29 cellular contexts compared by ENCODE assay signal in genomic region chr7:32532086-32532485, GRCh38.
"Had no signal": no experiment of that assay in that cellular context is flagged by ENCODE, and none has a peak within 500 bp of the region (broad histone marks: within the 10 kb centered on the region; RNA-seq: fewer than 3 reads in every experiment).

No MANE protein-coding gene starts in this region.

- ATAC-seq: activated CD4-positive, alpha-beta T cell treated with anti-CD3 and anti-CD28 coated beads for 36 hours; activated CD8-positive, alpha-beta T cell treated with anti-CD3 and anti-CD28 coated beads, Interleukin-2, amount 10 ng/mL, durations not matched to agents 7 days and 5 days; K562 had no signal

- DNase-seq: activated CD4-positive, alpha-beta T cell treated with anti-CD3 and anti-CD28 coated beads for 36 hours; activated CD4-positive, alpha-beta T cell treated with anti-CD3 and anti-CD28 coated beads, Interleukin-2, amount 10 ng/mL, durations not matched to agents 7 days and 5 days; activated CD4-positive, alpha-beta T cell treated with anti-CD3 and anti-CD28 coated beads, Interleukin-2, amount 50 U/mL, for 48 hours; activated CD8-positive, alpha-beta T cell treated with anti-CD3 and anti-CD28 coated beads, Interleukin-2, amount 10 ng/mL, durations not matched to agents 7 days and 5 days; activated gamma-delta T cell; activated naive CD4-positive, alpha-beta T cell treated with Interleukin-2 at 50 U/mL for 16 hours; activated naive CD8-positive, alpha-beta T cell treated with anti-CD3 and anti-CD28 coated beads, Interleukin-2, amount 10 ng/mL, durations not matched to agents 7 days and 5 days; activated T-cell treated with anti-CD3 and anti-CD28 coated beads, Interleukin-2, amount 50 U/mL, for 24 hours; MG63; NCI-H1048; NCI-H1105 treated with DMSO at 0.1 percent for 48 hours; NCI-H1436 treated with DMSO at 0.1 percent for 48 hours; NCI-H187; NCI-H2029 treated with DMSO at 0.1 percent for 48 hours; NCI-H2107; NCI-H2171 treated with DMSO at 0.1 percent for 48 hours; NCI-H2227 treated with DMSO at 0.1 percent for 48 hours; NCI-H446 treated with DMSO at 0.1 percent for 48 hours; NCI-H524 treated with DMSO at 0.1 percent for 48 hours; Right ventricle myocardium superior; SW 1271; T-helper 1 cell; T1000; WERI-Rb-1 had no signal

- H3K4me3 ChIP-seq: ascending aorta, cardiac muscle cell, K562, MG63 had no signal

- H3K36me3 ChIP-seq: ascending aorta, cardiac muscle cell, WERI-Rb-1 had no signal

- H3K9me3 ChIP-seq: ascending aorta, MG63 had no signal

- H3K4me3 Mint-ChIP-seq: activated CD4-positive, alpha-beta T cell treated with anti-CD3 and anti-CD28 coated beads for 36 hours; activated CD4-positive, alpha-beta T cell treated with anti-CD3 and anti-CD28 coated beads, Interleukin-2, amount 10 ng/mL, durations not matched to agents 7 days and 5 days; activated CD8-positive, alpha-beta T cell treated with anti-CD3 and anti-CD28 coated beads, Interleukin-2, amount 10 ng/mL, durations not matched to agents 7 days and 5 days; activated naive CD4-positive, alpha-beta T cell treated with anti-CD3 and anti-CD28 coated beads, Interleukin-2, amount 50 U/mL, for 24 hours; activated naive CD8-positive, alpha-beta T cell treated with anti-CD3 and anti-CD28 coated beads, Interleukin-2, amount 10 ng/mL, durations not matched to agents 7 days and 5 days; activated T-cell treated with anti-CD3 and anti-CD28 coated beads, Interleukin-2, amount 50 U/mL, for 24 hours had no signal

- H3K27me3 Mint-ChIP-seq: activated CD4-positive, alpha-beta T cell treated with anti-CD3 and anti-CD28 coated beads for 36 hours; activated CD4-positive, alpha-beta T cell treated with anti-CD3 and anti-CD28 coated beads, Interleukin-2, amount 10 ng/mL, durations not matched to agents 7 days and 5 days; activated naive CD4-positive, alpha-beta T cell treated with anti-CD3 and anti-CD28 coated beads, Interleukin-2, amount 50 U/mL, for 24 hours; activated naive CD8-positive, alpha-beta T cell treated with anti-CD3 and anti-CD28 coated beads, Interleukin-2, amount 10 ng/mL, durations not matched to agents 7 days and 5 days; activated T-cell treated with anti-CD3 and anti-CD28 coated beads, Interleukin-2, amount 50 U/mL, for 24 hours had no signal

- H3K36me3 Mint-ChIP-seq: activated naive CD4-positive, alpha-beta T cell treated with anti-CD3 and anti-CD28 coated beads, Interleukin-2, amount 50 U/mL, for 24 hours had no signal

- H3K9me3 Mint-ChIP-seq: activated CD4-positive, alpha-beta T cell treated with anti-CD3 and anti-CD28 coated beads, Interleukin-2, amount 10 ng/mL, durations not matched to agents 7 days and 5 days; activated naive CD4-positive, alpha-beta T cell treated with anti-CD3 and anti-CD28 coated beads, Interleukin-2, amount 50 U/mL, for 24 hours; activated naive CD8-positive, alpha-beta T cell treated with anti-CD3 and anti-CD28 coated beads, Interleukin-2, amount 10 ng/mL, durations not matched to agents 7 days and 5 days; activated T-cell treated with anti-CD3 and anti-CD28 coated beads, Interleukin-2, amount 50 U/mL, for 24 hours; activated T-helper 2 cell treated with anti-CD3 and anti-CD28 coated beads, Interferon-gamma antibody, Interleukin-2, Interleukin-4, amounts not matched to agents 10 μg/mL and 5 μg/mL and 100 μg/mL, durations not matched to agents 14 hours and 24 hours and 36 hours had no signal

- H3K4me1 Mint-ChIP-seq: activated CD4-positive, alpha-beta T cell treated with anti-CD3 and anti-CD28 coated beads, Interleukin-2, amount 10 ng/mL, durations not matched to agents 7 days and 5 days had no signal

- H3K27ac Mint-ChIP-seq: activated CD4-positive, alpha-beta T cell treated with anti-CD3 and anti-CD28 coated beads for 36 hours; activated CD4-positive, alpha-beta T cell treated with anti-CD3 and anti-CD28 coated beads, Interleukin-2, amount 10 ng/mL, durations not matched to agents 7 days and 5 days; activated CD8-positive, alpha-beta T cell treated with anti-CD3 and anti-CD28 coated beads, Interleukin-2, amount 10 ng/mL, durations not matched to agents 7 days and 5 days; activated naive CD4-positive, alpha-beta T cell treated with anti-CD3 and anti-CD28 coated beads, Interleukin-2, amount 50 U/mL, for 24 hours; activated naive CD8-positive, alpha-beta T cell treated with anti-CD3 and anti-CD28 coated beads, Interleukin-2, amount 10 ng/mL, durations not matched to agents 7 days and 5 days; activated T-cell treated with anti-CD3 and anti-CD28 coated beads, Interleukin-2, amount 50 U/mL, for 24 hours; activated T-helper 2 cell treated with anti-CD3 and anti-CD28 coated beads, Interferon-gamma antibody, Interleukin-2, Interleukin-4, amounts not matched to agents 10 μg/mL and 5 μg/mL and 100 μg/mL, durations not matched to agents 14 hours and 24 hours and 36 hours had no signal
